Comparison of ENCODE assay signal across 8 cellular contexts in genomic region chr17:82751571-82752370, GRCh38. TPM values are rescaled to one million over a fixed set of nuclear protein-coding genes. Genes with fewer than 3 reads are reported as not detected.
DNase-seq lines count a peak whose midpoint lies in the region; ATAC-seq, FAIRE-seq and TF ChIP-seq lines count a peak whose summit lies in the region.

Gene TBCD (plus strand): TSS chr17:82752065. CDS start chr17:82752194, 129 bp downstream.

- H3K79me2 ChIP-seq in H1 (ENCODE audit: control insufficient read depth in 1 of 2, insufficient read depth in 2 of 2, low read length in 2 of 2) (peaks cover 0 to 25% of the 10 kb centered on the region in 2 experiments; a peak in 2 of 4 replicates), mesendoderm (ENCODE audit: control insufficient read depth, insufficient read depth, low read length) (peaks cover 14% of the 10 kb centered on the region)

- H3K27ac Mint-ChIP-seq in CD8-positive, alpha-beta T cell: peak within 1 kb of the TSS; percentile 41
- H3K27ac Mint-ChIP-seq in activated CD8-positive, alpha-beta memory T cell treated with anti-CD3 and anti-CD28 coated beads, Interleukin-2, amount 10 ng/mL, durations not matched to agents 7 days and 5 days: peak within 1 kb of the TSS; percentile 72

- peaks cover 0 to 1% of the 10 kb centered on the region in 2 experiments for H4K20me1 ChIP-seq in H1 (replicated peaks in 1 of 2; ENCODE audit: control insufficient read depth in 1 of 2, insufficient read depth in 2 of 2, low read length in 2 of 2)

- FAIRE-seq in H1 (lab: Jason Lieb, UNC): no peak

- H3K27me3 Mint-ChIP-seq in CD8-positive, alpha-beta T cell (ENCODE audit: low read depth): no peaks in the 10 kb centered on the region
- H3K27me3 Mint-ChIP-seq in activated CD8-positive, alpha-beta memory T cell treated with anti-CD3 and anti-CD28 coated beads, Interleukin-2, amount 10 ng/mL, durations not matched to agents 7 days and 5 days: no peaks in the 10 kb centered on the region

- peak; percentile 74 to 92 (median 81) for DNase-seq in CD8-positive, alpha-beta T cell
- peak; percentile 65 for DNase-seq in HS-5 (ENCODE audit: low read depth)
- no peak for DNase-seq in NT2/D1 (ENCODE audit: low read depth, low spot score)
- peak; percentile 91 for DNase-seq in activated CD8-positive, alpha-beta memory T cell treated with anti-CD3 and anti-CD28 coated beads, Interleukin-2, amount 10 ng/mL, durations not matched to agents 7 days and 5 days
- DNase-seq in H1 (ENCODE audit: low read depth in 1 of 2, low spot score in 2 of 2): peak; percentile 38 to 89
- DNase-seq in mesendoderm: peak; percentile 88
- DNase-seq in stimulated activated CD8-positive, alpha-beta memory T cell treated with anti-CD3 and anti-CD28 coated beads, Interleukin-12 subunit alpha, Interleukin-12 subunit beta, amount 100 ng/mL, for 24 hours (ENCODE audit: extremely low read depth): peak; percentile 63

- WGBS in H1 (ENCODE audit: extremely low coverage in 1 of 2, insufficient coverage in 1 of 2, insufficient read length in 1 of 2, insufficient replicate concordance in 2 of 2, low coverage in 1 of 2, low lambda C conversion rate in 2 of 2, missing lambda C conversion rate in 1 of 2), 2 experiments: 1% methylated on average over 53 of the region's 114 CpGs; no CpG with 5 or more reads in 1 of the 2 experiments
- no CpG with 5 or more reads among the region's 114 CpGs for WGBS in mesendoderm (ENCODE audit: extremely low coverage, insufficient coverage, low lambda C conversion rate)

- peak within 1 kb of the TSS; percentile 95 to 97 for H3K4me2 ChIP-seq in H1 (ENCODE audit: insufficient read depth in 1 of 2, low read depth in 2 of 2, low read length in 2 of 2)
- peak within 1 kb of the TSS; percentile 90 for H3K4me2 ChIP-seq in mesendoderm (ENCODE audit: low read length)

- H3K9me3 ChIP-seq in CD8-positive, alpha-beta T cell (ENCODE audit: low read length): no peaks in the 10 kb centered on the region
- H3K9me3 ChIP-seq in NT2/D1 (ENCODE audit: insufficient read depth, low read length): peaks cover 21% of the 10 kb centered on the region; the same call in 1 of the 2 replicates
- no peaks in the 10 kb centered on the region; a peak in 1 of 4 replicates for H3K9me3 ChIP-seq in H1 (ENCODE audit: insufficient read depth in 2 of 2, low read depth in 1 of 2, low read length in 1 of 2)

- CTCF ChIA-PET in CD8-positive, alpha-beta T cell (lab: Charles Lee): no interaction called here
- CTCF ChIA-PET in activated CD8-positive, alpha-beta memory T cell treated with anti-CD3 and anti-CD28 coated beads, Interleukin-2, amount 10 ng/mL, durations not matched to agents 7 days and 5 days (lab: Charles Lee): no interaction called here
- CTCF ChIA-PET in H1 (lab: Charles Lee; ENCODE audit: partially characterized antibody): no interaction called here

- no peak within 1 kb of the TSS for H2BK15ac ChIP-seq in H1 (ENCODE audit: low read length)
- H2BK15ac ChIP-seq in mesendoderm (replicated peaks; ENCODE audit: low read depth): no peak within 1 kb of the TSS

- H3K36me3 ChIP-seq in CD8-positive, alpha-beta T cell (ENCODE audit: insufficient read depth, low read length): no peaks in the 10 kb centered on the region
- H3K36me3 ChIP-seq in NT2/D1 (ENCODE audit: insufficient read depth, insufficient read length, low read length) (peaks cover 17% of the 10 kb centered on the region), H1 (ENCODE audit: control insufficient read depth in 2 of 4, insufficient read depth in 4 of 4, low read length in 3 of 4) (peaks cover 0 to 5% (median 0%) of the 10 kb centered on the region in 4 experiments; a peak in 2 of 8 replicates), mesendoderm (ENCODE audit: control insufficient read depth, insufficient read depth, low read length) (peaks cover 3% of the 10 kb centered on the region)

- H2BK120ac ChIP-seq in H1 (replicated peaks; ENCODE audit: low read depth, low read length) (no peak within 1 kb of the TSS), mesendoderm (ENCODE audit: low read depth, low read length) (no peak within 1 kb of the TSS)

- peak within 1 kb of the TSS; percentile 82 for H3K4me3 Mint-ChIP-seq in CD8-positive, alpha-beta T cell
- H3K4me3 Mint-ChIP-seq in activated CD8-positive, alpha-beta memory T cell treated with anti-CD3 and anti-CD28 coated beads, Interleukin-2, amount 10 ng/mL, durations not matched to agents 7 days and 5 days: peak within 1 kb of the TSS; percentile 83

- no peak for TF ChIP-seq POLR2A in H1 (IDR thresholded peaks at IDR 0.05; ENCODE audit: control extremely low read depth in 1 of 2, low read depth in 2 of 2, low read length in 2 of 2)

- H3K9ac ChIP-seq in NT2/D1 (ENCODE audit: insufficient read length, low read depth) (peak within 1 kb of the TSS; percentile 97), H1 (replicated peaks in 1 of 4; ENCODE audit: extremely low read depth in 1 of 4, low read depth in 3 of 4, low read length in 3 of 4) (peak within 1 kb of the TSS; percentile 63 to 82 (median 70)), mesendoderm (ENCODE audit: low read length) (peak within 1 kb of the TSS; percentile 95)

- H4K5ac ChIP-seq in H1 (ENCODE audit: insufficient read length, low read depth, low read length): peak within 1 kb of the TSS; percentile 82
- H4K5ac ChIP-seq in mesendoderm (ENCODE audit: low read length): no peak within 1 kb of the TSS

- peak within 1 kb of the TSS; percentile 90 for H4K91ac ChIP-seq in H1 (replicated peaks; ENCODE audit: insufficient read length, low read length)

- peaks cover 5% of the 10 kb centered on the region for H3K9me3 Mint-ChIP-seq in CD8-positive, alpha-beta T cell
- no peaks in the 10 kb centered on the region for H3K9me3 Mint-ChIP-seq in activated CD8-positive, alpha-beta memory T cell treated with anti-CD3 and anti-CD28 coated beads, Interleukin-2, amount 10 ng/mL, durations not matched to agents 7 days and 5 days (ENCODE audit: low read depth)

- ATAC-seq in CD8-positive, alpha-beta T cell: peak; percentile 82
- peak; percentile 35 for ATAC-seq in GM19468 (IDR thresholded peaks at IDR 0.05; ENCODE audit: extremely low read depth, unreplicated experiment)
- ATAC-seq in activated CD8-positive, alpha-beta memory T cell treated with anti-CD3 and anti-CD28 coated beads, Interleukin-2, amount 10 ng/mL, durations not matched to agents 7 days and 5 days: peak; percentile 85

- intact Hi-C loops in CD8-positive, alpha-beta T cell (cut with DNase I, micrococcal nuclease): loop anchor here (1.0 to 10.0 kb wide), 7 partner anchors 35 to 333 kb away; partner anchors contain the start of genes FN3KRP (in 2 of the 2), RAB40B (in 2 of the 2), HEXD (in 1 of the 2) and NARF (in 1 of the 2)

- H3K23ac ChIP-seq in H1 (ENCODE audit: insufficient read length) (no peak within 1 kb of the TSS), mesendoderm (ENCODE audit: low read length) (peak within 1 kb of the TSS; percentile 99)

- peaks cover 2% of the 10 kb centered on the region for H3K79me1 ChIP-seq in H1 (ENCODE audit: low read depth, low read length)
- peaks cover 11% of the 10 kb centered on the region for H3K79me1 ChIP-seq in mesendoderm (ENCODE audit: low read length)

- TF ChIP-seq CTCF in CD8-positive, alpha-beta T cell (IDR thresholded peaks at IDR 0.05): no peak
- no peak for TF ChIP-seq CTCF in H1 (IDR thresholded peaks at IDR 0.05; ENCODE audit: control extremely low read depth in 1 of 3, insufficient read depth in 1 of 3, low read depth in 1 of 3, low read length in 3 of 3)

- no peak within 1 kb of the TSS; the same call in 1 of the 2 replicates for H2AFZ ChIP-seq in H1 (ENCODE audit: low read length)

- peak within 1 kb of the TSS; percentile 90 for H3K4me3 ChIP-seq in CD8-positive, alpha-beta T cell (ENCODE audit: low read depth, low read length)
- H3K4me3 ChIP-seq in NT2/D1 (ENCODE audit: insufficient read length, low read depth): peak within 1 kb of the TSS; percentile 97
- H3K4me3 ChIP-seq in H1 (ENCODE audit: extremely low read depth in 1 of 4, insufficient read depth in 2 of 4, low read depth in 3 of 4, low read length in 4 of 4): peak within 1 kb of the TSS; percentile 78 to 93 (median 85)
- peak within 1 kb of the TSS; percentile 92 for H3K4me3 ChIP-seq in mesendoderm (ENCODE audit: low read length)

- H3K36me3 Mint-ChIP-seq in CD8-positive, alpha-beta T cell: peaks cover 8% of the 10 kb centered on the region
- no peaks in the 10 kb centered on the region for H3K36me3 Mint-ChIP-seq in activated CD8-positive, alpha-beta memory T cell treated with anti-CD3 and anti-CD28 coated beads, Interleukin-2, amount 10 ng/mL, durations not matched to agents 7 days and 5 days

- H4K8ac ChIP-seq in H1 (ENCODE audit: extremely low read depth, insufficient read depth, low read length): peak within 1 kb of the TSS; percentile 96
- no peak within 1 kb of the TSS for H4K8ac ChIP-seq in mesendoderm (ENCODE audit: low read depth, low read length)

- H3K56ac ChIP-seq in H1 (replicated peaks; ENCODE audit: insufficient read length, low read depth, low read length) (peak within 1 kb of the TSS; percentile 35), mesendoderm (ENCODE audit: low read length) (peak within 1 kb of the TSS; percentile 98)

- peak within 1 kb of the TSS; percentile 50; the same call in 1 of the 2 replicates for H2BK12ac ChIP-seq in H1 (ENCODE audit: low read depth, low read length)

- H3K23me2 ChIP-seq in H1 (ENCODE audit: low read depth, low read length): peaks cover 13% of the 10 kb centered on the region

- H2AK5ac ChIP-seq in H1 (ENCODE audit: low read depth, low read length) (no peak within 1 kb of the TSS), mesendoderm (ENCODE audit: low read length) (no peak within 1 kb of the TSS)

- peaks cover 28% of the 10 kb centered on the region for H3K4me1 Mint-ChIP-seq in CD8-positive, alpha-beta T cell (ENCODE audit: low read depth)
- H3K4me1 Mint-ChIP-seq in activated CD8-positive, alpha-beta memory T cell treated with anti-CD3 and anti-CD28 coated beads, Interleukin-2, amount 10 ng/mL, durations not matched to agents 7 days and 5 days: peaks cover 22% of the 10 kb centered on the region

- H3K14ac ChIP-seq in H1 (ENCODE audit: insufficient read length): no peak within 1 kb of the TSS

- H2BK5ac ChIP-seq in H1 (ENCODE audit: low read depth, low read length) (peak within 1 kb of the TSS; percentile 85; the same call in 1 of the 2 replicates), mesendoderm (ENCODE audit: low read length) (peak within 1 kb of the TSS; percentile 78)

- H3K27me3 ChIP-seq in CD8-positive, alpha-beta T cell (ENCODE audit: insufficient read depth, low read length): no peaks in the 10 kb centered on the region
- peaks cover 4% of the 10 kb centered on the region for H3K27me3 ChIP-seq in NT2/D1 (ENCODE audit: insufficient read depth, insufficient read length)
- peaks cover 0 to 6% (median 3%) of the 10 kb centered on the region in 4 experiments; a peak in 4 of 7 replicates for H3K27me3 ChIP-seq in H1 (replicated peaks in 1 of 4; ENCODE audit: control insufficient read depth in 3 of 4, extremely low read depth in 1 of 4, insufficient read depth in 3 of 4, low read length in 3 of 4)
- H3K27me3 ChIP-seq in mesendoderm (ENCODE audit: insufficient read depth, low read length, poor library complexity): no peaks in the 10 kb centered on the region

- peak within 1 kb of the TSS; percentile 61 for H3K27ac ChIP-seq in CD8-positive, alpha-beta T cell (ENCODE audit: low read depth, low read length)
- H3K27ac ChIP-seq in H1 (ENCODE audit: low read depth, low read length): peak within 1 kb of the TSS; percentile 56; the same call in 1 of the 2 replicates
- H3K27ac ChIP-seq in mesendoderm (ENCODE audit: low read depth, low read length): peak within 1 kb of the TSS; percentile 68

- TF ChIP-seq EP300 in H1 (IDR thresholded peaks at IDR 0.05; ENCODE audit: borderline replicate concordance in 1 of 2, low read depth in 2 of 2, low read length in 2 of 2): no peak

- H3K18ac ChIP-seq in H1 (ENCODE audit: extremely low read depth, low read length): peak within 1 kb of the TSS; percentile 93
- peak within 1 kb of the TSS; percentile 42 for H3K18ac ChIP-seq in mesendoderm (ENCODE audit: low read length)

- POLR2A ChIA-PET in CD8-positive, alpha-beta T cell (lab: Charles Lee): no interaction called here
- POLR2A ChIA-PET in H1 (lab: Charles Lee; ENCODE audit: partially characterized antibody): interaction anchor here (0.8 to 1.3 kb wide), 2 partner anchors 10 to 11 kb away, joined by 3 to 5 read pairs; no protein-coding TSS in a partner anchor

- H3K4ac ChIP-seq in H1 (replicated peaks; ENCODE audit: insufficient read length, low read depth, low read length): no peak within 1 kb of the TSS
- H3K4ac ChIP-seq in mesendoderm (ENCODE audit: low read depth, low read length): peak within 1 kb of the TSS; percentile 87

- no peak within 1 kb of the TSS for H2BK20ac ChIP-seq in H1 (ENCODE audit: low read length)

- H3K4me1 ChIP-seq in CD8-positive, alpha-beta T cell (ENCODE audit: insufficient read depth, low read length): peaks cover 17% of the 10 kb centered on the region
- H3K4me1 ChIP-seq in NT2/D1 (ENCODE audit: insufficient read depth, insufficient read length) (peaks cover 12% of the 10 kb centered on the region), H1 (replicated peaks in 1 of 4; ENCODE audit: control insufficient read depth in 3 of 4, insufficient read depth in 4 of 4, low read length in 3 of 4) (peaks cover 8 to 23% (median 16%) of the 10 kb centered on the region in 4 experiments), mesendoderm (ENCODE audit: control insufficient read depth, low read depth, low read length) (peaks cover 10% of the 10 kb centered on the region)

- TF ChIP-seq RAD21 in H1 (IDR thresholded peaks at IDR 0.05 in 1 of 2, conservative IDR thresholded peaks at IDR 0.05 in 1 of 2; ENCODE audit: low read depth in 2 of 2, low read length in 2 of 2): no peak

RNA-seq across cellular contexts. Expression of gene TBCD, which starts in this region (rescaled TPM):
- total RNA-seq in CD8-positive, alpha-beta T cell: 10 to 100 TPM; 78.3 to 91.2 TPM
- 100 to 1,000 TPM; 105 to 157 TPM for total RNA-seq in activated CD8-positive, alpha-beta memory T cell treated with anti-CD3 and anti-CD28 coated beads, Interleukin-2, amount 10 ng/mL, durations not matched to agents 7 days and 5 days
- total RNA-seq in H1 (2021; fragmentation: NEBNext Ultra II Directional; extraction: Animal tissue kit (Norgen Biotek cat#: 25700)): 117 and 118 TPM in 2 replicates
- 162 and 214 TPM in 2 replicates for polyA plus RNA-seq in H1 (2011; rRNA removed)
- 111 TPM for polyA plus RNA-seq in H1 (2011; cell fraction: cytosol; rRNA removed)
- polyA plus RNA-seq in H1 (2011; cell fraction: nucleus; rRNA removed): 346 TPM
- 116 to 160 TPM (median 143 TPM) in 4 replicates for polyA plus RNA-seq in H1 (2012, experiment 1 of 2)
- polyA plus RNA-seq in H1 (2012, experiment 2 of 2): 116 TPM
- 64.1 TPM for polyA plus RNA-seq in H1 (2013, experiment 1 of 2)
- 59.0 TPM for polyA plus RNA-seq in H1 (2013, experiment 2 of 2)
- 107 and 112 TPM in 2 replicates for polyA minus RNA-seq in H1 (2011; rRNA and poly(A)+ RNA removed)
- polyA minus RNA-seq in H1 (2011; cell fraction: cytosol; rRNA and poly(A)+ RNA removed): 87.7 TPM
- 90.6 TPM for polyA minus RNA-seq in H1 (2011; cell fraction: nucleus; rRNA and poly(A)+ RNA removed)
- 43.3 TPM for polyA plus RNA-seq in mesendoderm (2013, experiment 1 of 2)
- 41.0 TPM for polyA plus RNA-seq in mesendoderm (2013, experiment 2 of 2)

Comparison
In these comparisons a context has a peak if more than half of its experiments do, and no peak if none do; other contexts are left out.
1. ATAC-seq: peak in every context shown above with its lines; median percentile 85 in activated CD8-positive, alpha-beta memory T cell treated with anti-CD3 and anti-CD28 coated beads, Interleukin-2, amount 10 ng/mL, durations not matched to agents 7 days and 5 days; 82 in CD8-positive, alpha-beta T cell; 35 in GM19468.